Comparison of ENCODE assay signal across 18 cellular contexts in genomic region chr10:47294501-47294900, GRCh38. TPM values are rescaled to one million over a fixed set of nuclear protein-coding genes. Genes with fewer than 3 reads are reported as not detected.
A peak's percentile ranks its signal among the peaks of the same experiment; 100 is the strongest.
DNase-seq lines count a peak whose midpoint lies in the region; ATAC-seq, FAIRE-seq and TF ChIP-seq lines count a peak whose summit lies in the region.
"Had no signal": no experiment of that assay in that cellular context is flagged by ENCODE, and none has a peak within 500 bp of the region (broad histone marks: within the 10 kb centered on the region; RNA-seq: fewer than 3 reads in every experiment).

No MANE protein-coding gene starts in this region.

- no peak overlapping the region for H2AFZ ChIP-seq in SK-N-SH (ENCODE audit: low read depth)

- H3K4me3 ChIP-seq in heart right ventricle (no peak overlapping the region), SK-N-SH (ENCODE audit: low read depth in 2 of 2, low read length in 1 of 2) (no peak overlapping the region), kidney (ENCODE audit: low read length in 2 of 2) (no peak overlapping the region)
- H3K4me3 ChIP-seq: A549, GM12878, HAP-1 had no signal

- H3K9ac ChIP-seq in SK-N-SH (no peak overlapping the region), kidney (ENCODE audit: low read length in 2 of 2) (no peak overlapping the region)

- no peaks in the 10 kb centered on the region for H3K79me2 ChIP-seq in SK-N-SH (ENCODE audit: insufficient read depth)

- H3K27me3 ChIP-seq in heart right ventricle (peaks cover 0 to 45% (median 11%) of the 10 kb centered on the region in 7 donors), SK-N-SH (ENCODE audit: insufficient read depth) (peaks cover 20% of the 10 kb centered on the region)

- intact Hi-C loops in cardiac septum (cut with DNase I) (no loop called here), heart right ventricle (cut with DNase I) (no loop called here), sciatic nerve (cut with DNase I) (no loop called here), kidney (cut with DNase I) (no loop called here)

- no peak for TF ChIP-seq EP300 in SK-N-SH (IDR thresholded peaks at IDR 0.05; ENCODE audit: borderline replicate concordance in 1 of 2, low read depth in 1 of 2, low read length in 1 of 2)

- FAIRE-seq in kidney (lab: Jason Lieb, UNC) = no peak
- FAIRE-seq: A549, GM12878 had no signal

- H3K27ac ChIP-seq in heart right ventricle (no peak overlapping the region), SK-N-SH (ENCODE audit: low read depth in 2 of 2, low read length in 1 of 2) (no peak overlapping the region), kidney (ENCODE audit: low read depth in 2 of 2, low read length in 2 of 2) (no peak overlapping the region)
- H3K27ac ChIP-seq: A549, C4-2B had no signal

- H3K4me1 ChIP-seq in heart right ventricle = no peaks in the 10 kb centered on the region
- peaks cover 0 to 26% of the 10 kb centered on the region in 2 experiments; a peak in 1 of 4 replicates for H3K4me1 ChIP-seq in SK-N-SH (ENCODE audit: control insufficient read depth in 1 of 2, insufficient read depth in 2 of 2, low read depth in 1 of 2, low read length in 1 of 2)
- no peaks in the 10 kb centered on the region for H3K4me1 ChIP-seq in kidney (ENCODE audit: control insufficient read depth in 1 of 2, insufficient read depth in 1 of 2, low read depth in 1 of 2, low read length in 2 of 2)
- H3K4me1 ChIP-seq: A549, BE2C, HAP-1 had no signal

- no peak for TF ChIP-seq RAD21 in SK-N-SH (IDR thresholded peaks at IDR 0.05; ENCODE audit: low read length)

- H3K9me2 ChIP-seq in SK-N-SH = no peaks in the 10 kb centered on the region

- CTCF ChIA-PET in SK-N-SH (lab: Yijun Ruan, JAX) = no interaction called here

- DNase-seq in cardiac septum (ENCODE audit: low spot score) (peak; percentile 36), heart right ventricle (no peak), islet precursor cell (peak; percentile 17), sciatic nerve (ENCODE audit: low spot score) (peak; percentile 47), SK-N-SH (no peak), kidney (no peak)
- DNase-seq: BE2C; CD4-positive, alpha-beta memory T cell; DMS79; GOT3 had no signal

- H3K9me3 ChIP-seq in heart right ventricle (no peaks in the 10 kb centered on the region), SK-N-SH (no peaks in the 10 kb centered on the region), kidney (ENCODE audit: control insufficient read depth in 1 of 2, low read length in 2 of 2) (no peaks in the 10 kb centered on the region)
- H3K9me3 ChIP-seq: A549, BE2C, HAP-1 had no signal

- no peak overlapping the region for H3K4me2 ChIP-seq in SK-N-SH
- H3K4me2 ChIP-seq: A549 had no signal

- POLR2A ChIA-PET in SK-N-SH (lab: Yijun Ruan, JAX) = no interaction called here

- no peaks in the 10 kb centered on the region for H3F3A ChIP-seq in SK-N-SH (replicated peaks; ENCODE audit: insufficient read depth)

- no peaks in the 10 kb centered on the region for H3K36me3 ChIP-seq in heart right ventricle
- no peaks in the 10 kb centered on the region for H3K36me3 ChIP-seq in SK-N-SH (replicated peaks in 1 of 2; ENCODE audit: control insufficient read depth in 1 of 2, insufficient read depth in 2 of 2, low read length in 1 of 2)
- H3K36me3 ChIP-seq in kidney (ENCODE audit: control insufficient read depth in 1 of 2, insufficient read depth in 2 of 2, low read length in 2 of 2) = no peaks in the 10 kb centered on the region
- H3K36me3 ChIP-seq: BE2C, HAP-1 had no signal

- no peaks in the 10 kb centered on the region for H4K20me1 ChIP-seq in SK-N-SH (ENCODE audit: insufficient read depth)

- ATAC-seq in heart right ventricle (no peak), sciatic nerve (no peak), GM21723 (IDR thresholded peaks at IDR 0.05; ENCODE audit: unreplicated experiment) (no peak)
- ATAC-seq: A549, GM12878 had no signal

- TF ChIP-seq CTCF in heart right ventricle (IDR thresholded peaks at IDR 0.05) (no peak), SK-N-SH (IDR thresholded peaks at IDR 0.05) (no peak), kidney (IDR thresholded peaks at IDR 0.05; ENCODE audit: borderline replicate concordance, extremely low read depth, insufficient read depth) (no peak)

- WGBS in heart right ventricle, 2 donors = 82 to 86% methylated on average over 5 of the region's 5 CpGs
- 34% methylated on average over 5 of the region's 5 CpGs for whole genome bisulfite sequencing in SK-N-SH (ENCODE audit: low lambda C conversion rate)

TF ChIP-seq in SK-N-SH, 30 proteins besides CTCF, POLR2A, EP300 and RAD21:
- no peak for TF ChIP-seq ZBTB33 (IDR thresholded peaks at IDR 0.05; ENCODE audit: borderline replicate concordance, low read depth)

RNA-seq across cellular contexts. Expression of gene GDF10, which starts 5.5 kb away (rescaled TPM):
- total RNA-seq in cardiac septum (1.7 TPM), heart right ventricle (1 to 10 TPM in 2 of 10 donors, under 1 TPM in 8; 0.10 to 1.6 (median 0.36) TPM), sciatic nerve (14.4 TPM), kidney (1.1 TPM)
- polyA plus RNA-seq in heart right ventricle (under 1 TPM; 0.37 to 0.52 TPM), SK-N-SH (2012; rRNA removed) (0.02 TPM in 1 of 2 replicates, not detected in the other), kidney (ENCODE audit: insufficient read depth, low read depth, low replicate concordance) (not detected)
- 0.04 TPM in 1 of 2 replicates, not detected in the other for polyA plus RNA-seq in SK-N-SH (2012; cell fraction: cytosol; rRNA removed)
- polyA plus RNA-seq in SK-N-SH (2012; cell fraction: nucleus; rRNA removed) = not detected in 2 replicates
- total RNA-seq: G401, GM12878, HT1080 had no signal
- polyA plus RNA-seq: GM12878 had no signal

RNA-seq across cellular contexts. Expression of gene GDF2, which starts 27.8 kb away (rescaled TPM):
- total RNA-seq in cardiac septum (not detected), heart right ventricle (not detected), sciatic nerve (not detected), kidney (not detected)
- polyA plus RNA-seq in heart right ventricle (not detected), SK-N-SH (2012; rRNA removed) (not detected in 2 replicates), kidney (ENCODE audit: insufficient read depth, low read depth, low replicate concordance) (not detected)
- polyA plus RNA-seq in SK-N-SH (2012; cell fraction: cytosol; rRNA removed) = not detected in 2 replicates
- polyA plus RNA-seq in SK-N-SH (2012; cell fraction: nucleus; rRNA removed) = not detected in 2 replicates
- total RNA-seq: CD4-positive, alpha-beta memory T cell; G401; GM12878; HT1080 had no signal
- polyA plus RNA-seq: A549; AG04450; CD4-positive, alpha-beta memory T cell; GM12878 had no signal

RNA-seq across cellular contexts. Expression of gene RBP3, which starts 53.7 kb away (rescaled TPM):
- not detected for total RNA-seq in cardiac septum
- not detected for total RNA-seq in heart right ventricle
- polyA plus RNA-seq in heart right ventricle = not detected
- not detected for total RNA-seq in sciatic nerve
- polyA plus RNA-seq in SK-N-SH (2012; rRNA removed) = not detected in 2 replicates
- not detected in 2 replicates for polyA plus RNA-seq in SK-N-SH (2012; cell fraction: cytosol; rRNA removed)
- not detected in 2 replicates for polyA plus RNA-seq in SK-N-SH (2012; cell fraction: nucleus; rRNA removed)
- total RNA-seq in kidney = not detected
- not detected for polyA plus RNA-seq in kidney (ENCODE audit: insufficient read depth, low read depth, low replicate concordance)
- total RNA-seq: CD4-positive, alpha-beta memory T cell; G401; GM12878; HT1080 had no signal
- polyA plus RNA-seq: A549; AG04450; CD4-positive, alpha-beta memory T cell; GM12878 had no signal

Comparison
In these comparisons a context has a peak if more than half of its experiments do, and no peak if none do; other contexts are left out.
1. DNase-seq: peak in cardiac septum (single experiment), islet precursor cell (single experiment) and sciatic nerve (single experiment); none in heart right ventricle (0 of 2), SK-N-SH (single experiment) and kidney (single experiment).